ENCODE assay signal across 8 cellular contexts in genomic region chr22:30325065-30325720, GRCh38. TPM values are rescaled to one million over a fixed set of nuclear protein-coding genes. Genes with fewer than 3 reads are reported as not detected.
DNase-seq lines count a peak whose midpoint lies in the region; ATAC-seq and TF ChIP-seq lines count a peak whose summit lies in the region.

No MANE protein-coding gene starts in this region.

- peak overlapping the region; percentile 84 for H3K4me3 Mint-ChIP-seq in activated T-cell treated with anti-CD3 and anti-CD28 coated beads, Interleukin-2, amount 50 U/mL, for 24 hours
- H3K4me3 Mint-ChIP-seq in activated T-helper 17 cell treated with anti-CD3 and anti-CD28 coated beads, Interleukin-2, amount 50 U/mL, for 72 hours = peak overlapping the region; percentile 87

- no peaks in the 10 kb centered on the region for H3K9me3 Mint-ChIP-seq in activated T-cell treated with anti-CD3 and anti-CD28 coated beads, Interleukin-2, amount 50 U/mL, for 24 hours
- H3K9me3 Mint-ChIP-seq in activated T-helper 17 cell treated with anti-CD3 and anti-CD28 coated beads, Interleukin-2, amount 50 U/mL, for 72 hours = no peaks in the 10 kb centered on the region

- H3K9ac ChIP-seq in skeletal muscle satellite cell (ENCODE audit: low read depth, low read length) = peak overlapping the region; percentile 92

- no peaks in the 10 kb centered on the region for H3K27me3 Mint-ChIP-seq in activated T-cell treated with anti-CD3 and anti-CD28 coated beads, Interleukin-2, amount 50 U/mL, for 24 hours
- no peaks in the 10 kb centered on the region for H3K27me3 Mint-ChIP-seq in activated T-helper 17 cell treated with anti-CD3 and anti-CD28 coated beads, Interleukin-2, amount 50 U/mL, for 72 hours

- TF ChIP-seq CTCF in left ventricle myocardium inferior (IDR thresholded peaks at IDR 0.05; ENCODE audit: borderline replicate concordance) = no peak

- H3K9me3 ChIP-seq in left ventricle myocardium inferior (replicated peaks) (no peaks in the 10 kb centered on the region), skeletal muscle satellite cell (replicated peaks; ENCODE audit: low read length) (no peaks in the 10 kb centered on the region)

- H3K27ac Mint-ChIP-seq in activated T-cell treated with anti-CD3 and anti-CD28 coated beads, Interleukin-2, amount 50 U/mL, for 24 hours = peak overlapping the region; percentile 86
- H3K27ac Mint-ChIP-seq in activated T-helper 17 cell treated with anti-CD3 and anti-CD28 coated beads, Interleukin-2, amount 50 U/mL, for 72 hours = peak overlapping the region; percentile 88

- no peaks in the 10 kb centered on the region for H3K27me3 ChIP-seq in left ventricle myocardium inferior (ENCODE audit: low read depth)
- H3K27me3 ChIP-seq in skeletal muscle satellite cell (ENCODE audit: control insufficient read depth, insufficient read depth, low read length) = no peaks in the 10 kb centered on the region

- H3K4me2 ChIP-seq in skeletal muscle satellite cell (ENCODE audit: low read length) = peak overlapping the region; percentile 81

- H3K4me1 ChIP-seq in left ventricle myocardium inferior (peaks cover 73% of the 10 kb centered on the region), skeletal muscle satellite cell (ENCODE audit: control insufficient read depth, insufficient read depth, low read length) (peaks cover 25% of the 10 kb centered on the region)

- H3K4me1 Mint-ChIP-seq in activated T-cell treated with anti-CD3 and anti-CD28 coated beads, Interleukin-2, amount 50 U/mL, for 24 hours (ENCODE audit: low read depth) = peaks cover 64% of the 10 kb centered on the region
- peaks cover 39% of the 10 kb centered on the region for H3K4me1 Mint-ChIP-seq in activated T-helper 17 cell treated with anti-CD3 and anti-CD28 coated beads, Interleukin-2, amount 50 U/mL, for 72 hours

- peak; percentile 21 for ATAC-seq in activated T-helper 17 cell treated with anti-CD3 and anti-CD28 coated beads, Interleukin-2, amount 50 U/mL, for 72 hours (replicated peaks)
- ATAC-seq in GM21367 (IDR thresholded peaks at IDR 0.05; ENCODE audit: unreplicated experiment) (no peak), GM19463 (IDR thresholded peaks at IDR 0.05; ENCODE audit: unreplicated experiment) (no peak)

- intact Hi-C loops in left ventricle myocardium inferior (cut with micrococcal nuclease) = no loop called here

- H3K36me3 ChIP-seq in left ventricle myocardium inferior (no peaks in the 10 kb centered on the region), skeletal muscle satellite cell (ENCODE audit: insufficient read depth, low read length) (peaks cover 9% of the 10 kb centered on the region)

- peaks cover 51% of the 10 kb centered on the region for H3K36me3 Mint-ChIP-seq in activated T-cell treated with anti-CD3 and anti-CD28 coated beads, Interleukin-2, amount 50 U/mL, for 24 hours (ENCODE audit: low read depth)
- H3K36me3 Mint-ChIP-seq in activated T-helper 17 cell treated with anti-CD3 and anti-CD28 coated beads, Interleukin-2, amount 50 U/mL, for 72 hours (ENCODE audit: low read depth) = peaks cover 62% of the 10 kb centered on the region

- no peak for DNase-seq in activated T-cell treated with anti-CD3 and anti-CD28 coated beads, Interleukin-2, amount 50 U/mL, for 24 hours
- no peak for DNase-seq in activated T-cell treated with anti-CD3 and anti-CD28 coated beads for 4 hours
- DNase-seq in left ventricle myocardium inferior = no peak
- no peak for DNase-seq in GM19238 (ENCODE audit: insufficient read length, low spot score)

- peak overlapping the region; percentile 93 for H3K27ac ChIP-seq in left ventricle myocardium inferior (replicated peaks)

- H3K4me3 ChIP-seq in left ventricle myocardium inferior = peak overlapping the region; percentile 98
- peak overlapping the region; percentile 95 for H3K4me3 ChIP-seq in skeletal muscle satellite cell (ENCODE audit: low read length)

RNA-seq across cellular contexts. Expression of gene TBC1D10A, which starts 1.5 kb away (rescaled TPM):
- 10 to 100 TPM; 26.9 to 41.2 TPM for total RNA-seq in activated T-helper 17 cell treated with anti-CD3 and anti-CD28 coated beads, Interleukin-2, amount 50 U/mL, for 72 hours
- total RNA-seq in left ventricle myocardium inferior = 5.8 TPM
- total RNA-seq in skeletal muscle satellite cell (2012; rRNA removed) = 18.0 and 23.4 TPM in 2 replicates

RNA-seq across cellular contexts. Expression of gene SF3A1, which starts 31.5 kb away (rescaled TPM):
- 100 to 1,000 TPM; 275 to 294 TPM for total RNA-seq in activated T-helper 17 cell treated with anti-CD3 and anti-CD28 coated beads, Interleukin-2, amount 50 U/mL, for 72 hours
- 89.2 TPM for total RNA-seq in left ventricle myocardium inferior
- 23.2 and 26.9 TPM in 2 replicates for total RNA-seq in skeletal muscle satellite cell (2012; rRNA removed)

RNA-seq across cellular contexts. Expression of gene CCDC157, which starts 31.6 kb away (rescaled TPM):
- 1 to 10 TPM in 1 of 2 donors, under 1 TPM in 1; 0.50 to 2.5 TPM for total RNA-seq in activated T-helper 17 cell treated with anti-CD3 and anti-CD28 coated beads, Interleukin-2, amount 50 U/mL, for 72 hours
- 0.58 TPM for total RNA-seq in left ventricle myocardium inferior
- 0.51 and 2.6 TPM in 2 replicates for total RNA-seq in skeletal muscle satellite cell (2012; rRNA removed)

RNA-seq across cellular contexts. Expression of gene CASTOR1, which starts 35.9 kb away (rescaled TPM):
- 1 to 10 TPM; 4.6 to 4.8 TPM for total RNA-seq in activated T-helper 17 cell treated with anti-CD3 and anti-CD28 coated beads, Interleukin-2, amount 50 U/mL, for 72 hours
- 6.5 TPM for total RNA-seq in left ventricle myocardium inferior
- total RNA-seq in skeletal muscle satellite cell (2012; rRNA removed) = 2.0 and 5.7 TPM in 2 replicates

RNA-seq across cellular contexts. Expression of gene OSM, which starts 58.5 kb away (rescaled TPM):
- total RNA-seq in activated T-helper 17 cell treated with anti-CD3 and anti-CD28 coated beads, Interleukin-2, amount 50 U/mL, for 72 hours = 10 to 100 TPM; 41.1 to 88.6 TPM
- not detected for total RNA-seq in left ventricle myocardium inferior
- total RNA-seq in skeletal muscle satellite cell (2012; rRNA removed) = not detected in 2 replicates
